Comparison of ENCODE assay signal across 1 cellular context in genomic region chr19:42075616-42076374, GRCh38.
TF ChIP-seq lines count a peak whose summit lies in the region.

Gene ZNF574, plus strand, starts transcription at chr19:42076166. Its CDS starts 2,441 bp downstream, at chr19:42078607.

TF ChIP-seq in K562, 482 proteins besides CTCF, POLR2A, EP300 and RAD21 (continued from another document and continues in another):
- TF ChIP-seq CHD7 (IDR thresholded peaks at IDR 0.05; ENCODE audit: low read depth, low read length) = no peak
- TF ChIP-seq ZNF586 (CRISPR knock-in tag; conservative IDR thresholded peaks at IDR 0.05) = no peak
- peak; percentile 87 for TF ChIP-seq TAF1 (IDR thresholded peaks at IDR 0.05; ENCODE audit: control insufficient read depth, extremely low read depth, insufficient read depth, low read length, severe bottlenecking)
- TF ChIP-seq MAFF (IDR thresholded peaks at IDR 0.05; ENCODE audit: low read length) = no peak
- peak; percentile 96 for TF ChIP-seq ATF7 (IDR thresholded peaks at IDR 0.05)
- TF ChIP-seq FOXP1 (CRISPR knock-in tag; IDR thresholded peaks at IDR 0.05) = no peak
- peak; percentile 63; the same call in 1 of the 2 replicates for TF ChIP-seq TFAP4 (CRISPR knock-in tag; IDR thresholded peaks at IDR 0.05; ENCODE audit: borderline replicate concordance)
- no peak for TF ChIP-seq ZNF277 (CRISPR knock-in tag; IDR thresholded peaks at IDR 0.05; ENCODE audit: borderline replicate concordance)
- TF ChIP-seq CSDE1 (IDR thresholded peaks at IDR 0.05) = no peak
- TF ChIP-seq PRPF4 (IDR thresholded peaks at IDR 0.05; ENCODE audit: insufficient read depth, low read depth, low read length, poor library complexity, severe bottlenecking) = no peak
- TF ChIP-seq CEBPG (CRISPR knock-in tag; IDR thresholded peaks at IDR 0.05) = no peak
- TF ChIP-seq CEBPG (tag; conservative IDR thresholded peaks at IDR 0.05 in 1 of 2, IDR thresholded peaks at IDR 0.05 in 1 of 2) = no peak
- TF ChIP-seq SAFB2 (IDR thresholded peaks at IDR 0.05; ENCODE audit: borderline replicate concordance, low read depth, low read length, severe bottlenecking) = no peak
- TF ChIP-seq PTTG1 (tag; IDR thresholded peaks at IDR 0.05; ENCODE audit: low read depth) = no peak
- no peak for TF ChIP-seq IRF9 (tag; IDR thresholded peaks at IDR 0.05)
- TF ChIP-seq JUN (IDR thresholded peaks at IDR 0.05; ENCODE audit: borderline replicate concordance, low read depth, low read length) = peak; percentile 43; the same call in 1 of the 2 replicates
- TF ChIP-seq JUN (CRISPR knock-in tag; IDR thresholded peaks at IDR 0.05; ENCODE audit: borderline replicate concordance) = no peak
- peak; percentile 83 to 86 for TF ChIP-seq NRF1 (conservative IDR thresholded peaks at IDR 0.05 in 1 of 2, IDR thresholded peaks at IDR 0.05 in 1 of 2)
- TF ChIP-seq PHF21A (IDR thresholded peaks at IDR 0.05; ENCODE audit: borderline replicate concordance, low read depth) = no peak
- TF ChIP-seq BHLHE40 (IDR thresholded peaks at IDR 0.05; ENCODE audit: low read length) = peak; percentile 11; the same call in 1 of the 2 replicates
- TF ChIP-seq JUNB (CRISPR knock-in tag; conservative IDR thresholded peaks at IDR 0.05) = no peak
- TF ChIP-seq JUND (IDR thresholded peaks at IDR 0.05; ENCODE audit: borderline replicate concordance, low read depth, low read length) = peak; percentile 71
- no peak; the same call in 2 of the 3 replicates for TF ChIP-seq JUND (tag; IDR thresholded peaks at IDR 0.05; ENCODE audit: borderline replicate concordance, low read depth, low read length)
- TF ChIP-seq RAD51 (IDR thresholded peaks at IDR 0.05; ENCODE audit: borderline replicate concordance, low read depth) = no peak
- no peak for TF ChIP-seq ZBTB43 (CRISPR knock-in tag; IDR thresholded peaks at IDR 0.05)
- TF ChIP-seq NFE2 (IDR thresholded peaks at IDR 0.05; ENCODE audit: low read depth) = 0 out of 2 replicates have a peak, but pooled peaks have one; percentile 3
- peak; percentile 74 for TF ChIP-seq VEZF1 (CRISPR knock-in tag; IDR thresholded peaks at IDR 0.05)
- no peak for TF ChIP-seq FOSL1 (tag; conservative IDR thresholded peaks at IDR 0.05)
- no peak for TF ChIP-seq ZFP36 (IDR thresholded peaks at IDR 0.05; ENCODE audit: low read depth, low read length, partially characterized antibody)
- no peak for TF ChIP-seq STAT5A (IDR thresholded peaks at IDR 0.05; ENCODE audit: borderline replicate concordance, low read length)
- no peak for TF ChIP-seq ETV1 (tag; conservative IDR thresholded peaks at IDR 0.05; ENCODE audit: low read depth)
- TF ChIP-seq E2F3 (CRISPR knock-in tag; IDR thresholded peaks at IDR 0.05) = 0 out of 2 replicates have a peak, but pooled peaks have one; percentile 20
- TF ChIP-seq FIP1L1 (IDR thresholded peaks at IDR 0.05; ENCODE audit: low read depth, low read length, poor library complexity, severe bottlenecking) = peak; percentile 38
- TF ChIP-seq ZNF655 (CRISPR knock-in tag; IDR thresholded peaks at IDR 0.05) = no peak
- no peak; the same call in 1 of the 2 replicates for TF ChIP-seq RFX1 (IDR thresholded peaks at IDR 0.05)
- peak; percentile 99 for TF ChIP-seq GTF2E2 (tag; IDR thresholded peaks at IDR 0.05)
- no peak for TF ChIP-seq GATAD2A (IDR thresholded peaks at IDR 0.05)
- TF ChIP-seq CHD1 (IDR thresholded peaks at IDR 0.05; ENCODE audit: low read length) = no peak
- no peak for TF ChIP-seq MITF (IDR thresholded peaks at IDR 0.05)
